31 cellular contexts compared by ENCODE assay signal in genomic region chr3:172235698-172236097, GRCh38.
"Had no signal": no experiment of that assay in that cellular context is flagged by ENCODE, and none has a peak within 500 bp of the region (broad histone marks: within the 10 kb centered on the region; RNA-seq: fewer than 3 reads in every experiment).

No MANE protein-coding gene starts in this region.

- H3K27me3 Mint-ChIP-seq: naive B cell; stimulated activated memory B cell treated with anti-CD40 and anti-IgM and Interleukin-4, amounts not matched to agents 10 μg/mL and 1 μg/mL and 100 μg/mL, for 72 hours; stimulated activated naive CD8-positive, alpha-beta T cell treated with anti-CD3 and anti-CD28 coated beads, Interleukin-15, amount 100 ng/mL, for 72 hours; type B pancreatic cell had no signal

- H3K4me3 Mint-ChIP-seq: mesothelial cell of epicardium; naive B cell; nephron progenitor cell; neural progenitor cell; stimulated activated memory B cell treated with anti-CD40 and anti-IgM and Interleukin-4, amounts not matched to agents 10 μg/mL and 1 μg/mL and 100 μg/mL, for 72 hours; stimulated activated naive CD8-positive, alpha-beta T cell treated with anti-CD3 and anti-CD28 coated beads, Interleukin-15, amount 100 ng/mL, for 72 hours; type B pancreatic cell had no signal

- H3K4me1 ChIP-seq: lower lobe of right lung, pancreas, prostate gland, uterus had no signal

- H3K27ac Mint-ChIP-seq: mesothelial cell of epicardium; nephron progenitor cell; neural progenitor cell; stimulated activated memory B cell treated with anti-CD40 and anti-IgM and Interleukin-4, amounts not matched to agents 10 μg/mL and 1 μg/mL and 100 μg/mL, for 72 hours; stimulated activated naive CD8-positive, alpha-beta T cell treated with anti-CD3 and anti-CD28 coated beads, Interleukin-15, amount 100 ng/mL, for 72 hours; type B pancreatic cell had no signal

- ATAC-seq: heart right ventricle; left cardiac atrium; left lung; lower lobe of right lung; pancreas; right cardiac atrium; stimulated activated memory B cell treated with anti-CD40 and anti-IgM and Interleukin-4, amounts not matched to agents 10 μg/mL and 1 μg/mL and 100 μg/mL, for 72 hours; stimulated activated naive CD8-positive, alpha-beta T cell treated with anti-CD3 and anti-CD28 coated beads, Interleukin-15, amount 100 ng/mL, for 72 hours had no signal

- H3K9me3 ChIP-seq: heart right ventricle, left lung, lower lobe of right lung, pancreas, prostate gland, sigmoid colon, tibial nerve, uterus had no signal

- H3K4me2 ChIP-seq: hepatocyte, neural progenitor cell had no signal

- H3K27me3 ChIP-seq: heart right ventricle, hepatocyte, left lung, neural progenitor cell, pancreas, sigmoid colon, tibial nerve, uterus had no signal

- H3K4me3 ChIP-seq: heart right ventricle, hepatocyte, left lung, lower lobe of right lung, neural progenitor cell, pancreas, prostate gland, sigmoid colon, tibial nerve, uterus had no signal

- H3K27ac ChIP-seq: heart right ventricle, hepatocyte, left lung, lower lobe of right lung, neural progenitor cell, pancreas, prostate gland, sigmoid colon, tibial nerve, uterus had no signal

- H3K4me1 Mint-ChIP-seq: mesothelial cell of epicardium; naive B cell; nephron progenitor cell; stimulated activated memory B cell treated with anti-CD40 and anti-IgM and Interleukin-4, amounts not matched to agents 10 μg/mL and 1 μg/mL and 100 μg/mL, for 72 hours; stimulated activated naive CD8-positive, alpha-beta T cell treated with anti-CD3 and anti-CD28 coated beads, Interleukin-15, amount 100 ng/mL, for 72 hours had no signal

- DNase-seq: heart right ventricle; kidney glomerular epithelial cell; left cardiac atrium; left lung; lower lobe of right lung; mammary epithelial cell; mesendoderm; naive B cell; nephron progenitor cell; pancreas; posterior cingulate gyrus; retina; right cardiac atrium; sigmoid colon; small intestine; stimulated activated CD4-positive, alpha-beta T cell treated with anti-CD3 and anti-CD28 coated beads, Interleukin-1b, Interleukin-23, amount 100 ng/mL, for 48 hours; stimulated activated CD4-positive, alpha-beta T cell treated with anti-CD3 and anti-CD28 coated beads, Interleukin-2, amount 100 ng/mL, for 48 hours; stimulated activated CD4-positive, alpha-beta T cell treated with anti-CD3 and anti-CD28 coated beads, Interleukin-4, amount 100 ng/mL, for 4 hours; stimulated activated CD8-positive, alpha-beta memory T cell treated with anti-CD3 and anti-CD28 coated beads, Interleukin-4, amount 100 ng/mL, for 48 hours; stimulated activated naive CD4-positive, alpha-beta T cell treated with Interleukin-2 at 50 U/mL for 16 hours; stimulated activated naive CD8-positive, alpha-beta T cell treated with anti-CD3 and anti-CD28 coated beads, Interleukin-15, amount 100 ng/mL, for 72 hours; substantia nigra; uterus had no signal

- H3K9me3 Mint-ChIP-seq: stimulated activated memory B cell treated with anti-CD40 and anti-IgM and Interleukin-4, amounts not matched to agents 10 μg/mL and 1 μg/mL and 100 μg/mL, for 72 hours had no signal

- FAIRE-seq: keratinocyte, pancreas, small intestine had no signal

- H2AFZ ChIP-seq: hepatocyte, neural progenitor cell had no signal

- H3K36me3 ChIP-seq: lower lobe of right lung, neural progenitor cell, pancreas, prostate gland, sigmoid colon, tibial nerve, uterus had no signal

- H3K9ac ChIP-seq: neural progenitor cell had no signal
